In the genomic region with DNA sequence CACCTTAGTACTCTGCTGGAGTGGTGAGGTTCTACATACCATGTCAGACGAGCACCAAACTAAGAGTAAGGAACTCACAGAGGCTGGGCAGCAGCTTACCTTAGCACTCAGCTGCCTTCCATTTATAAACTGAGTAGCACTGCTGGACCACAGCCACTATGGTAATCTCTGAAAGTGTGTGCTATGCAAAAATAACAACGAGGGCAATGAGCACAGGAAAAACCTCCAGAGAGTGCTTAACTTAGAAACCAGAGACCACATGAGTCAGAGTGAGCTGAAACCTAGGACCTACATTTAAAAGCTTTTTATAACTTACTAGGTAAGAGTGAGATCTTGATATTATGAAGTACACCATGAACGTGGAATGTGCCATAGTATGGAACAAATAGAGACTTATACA, we compare ENCODE assay signal across 10 cellular contexts. TPM values are rescaled to one million over a fixed set of nuclear protein-coding genes. Genes with fewer than 3 reads are reported as not detected.
DNase-seq lines count a peak whose midpoint lies in the region; ATAC-seq, FAIRE-seq and TF ChIP-seq lines count a peak whose summit lies in the region.
"Had no signal": no experiment of that assay in that cellular context is flagged by ENCODE, and none has a peak within 500 bp of the region (broad histone marks: within the 10 kb centered on the region; RNA-seq: fewer than 3 reads in every experiment).

No MANE protein-coding gene starts in this region.

- H3K27ac ChIP-seq in gastroesophageal sphincter (peak overlapping the region in 2 of 4 donors; percentile 44 to 54), upper lobe of left lung (no peak overlapping the region)

- DNase-seq in GM12891 (ENCODE audit: insufficient read length, low spot score) (no peak), mesenteric fat pad (ENCODE audit: low spot score) (no peak), midbrain (lab: John Stamatoyannopoulos, UW) (no peak), NCI-H1436 (lab: John Stamatoyannopoulos, UW) (no peak), upper lobe of left lung (no peak)

- ATAC-seq in GM21423 (IDR thresholded peaks at IDR 0.05; ENCODE audit: unreplicated experiment), result peak; percentile 93
- peak; percentile 99 for ATAC-seq in HG03432 (IDR thresholded peaks at IDR 0.05; ENCODE audit: unreplicated experiment)
- ATAC-seq in gastroesophageal sphincter, result peak; percentile 31
- ATAC-seq in upper lobe of left lung (ENCODE audit: low FRiP score in 2 of 2), result no peak

- WGBS in gastroesophageal sphincter (ENCODE audit: low coverage in 1 of 2), 2 donors, result 13 to 82% methylated on average over 1 to 3 of the region's 3 CpGs
- WGBS in upper lobe of left lung, 2 donors, result 55 to 63% methylated on average over 3 of the region's 3 CpGs

- peaks cover 0 to 22% (median 0%) of the 10 kb centered on the region in 3 donors for H3K4me1 ChIP-seq in gastroesophageal sphincter
- H3K4me1 ChIP-seq in upper lobe of left lung, result no peaks in the 10 kb centered on the region

- H3K27me3 ChIP-seq in gastroesophageal sphincter (no peaks in the 10 kb centered on the region), upper lobe of left lung (no peaks in the 10 kb centered on the region)

- H3K9me3 ChIP-seq in gastroesophageal sphincter, result no peaks in the 10 kb centered on the region
- H3K9me3 ChIP-seq in upper lobe of left lung, result no peaks in the 10 kb centered on the region

- TF ChIP-seq EP300 in gastroesophageal sphincter (IDR thresholded peaks at IDR 0.05), result no peak
- no peak for TF ChIP-seq EP300 in upper lobe of left lung (IDR thresholded peaks at IDR 0.05)

- H3K4me3 ChIP-seq in gastroesophageal sphincter (no peak overlapping the region), upper lobe of left lung (no peak overlapping the region)

- TF ChIP-seq CTCF in gastroesophageal sphincter (IDR thresholded peaks at IDR 0.05) (no peak), upper lobe of left lung (IDR thresholded peaks at IDR 0.05) (no peak)

- peaks cover under 1 to 92% of the 10 kb centered on the region in 2 donors for H3K36me3 ChIP-seq in gastroesophageal sphincter
- H3K36me3 ChIP-seq in upper lobe of left lung, result peaks cover 0 to 90% (median 38%) of the 10 kb centered on the region in 4 donors

- FAIRE-seq in GM12891 (lab: Jason Lieb, UNC), result peak; percentile 86
- FAIRE-seq: keratinocyte had no signal

- no peak for TF ChIP-seq POLR2A in GM12891 (IDR thresholded peaks at IDR 0.05; ENCODE audit: low read depth, low read length)
- no peak for TF ChIP-seq POLR2A in gastroesophageal sphincter (IDR thresholded peaks at IDR 0.05)
- no peak for TF ChIP-seq POLR2A in upper lobe of left lung (IDR thresholded peaks at IDR 0.05)

TF ChIP-seq in GM12891, 5 proteins besides CTCF, POLR2A, EP300 and RAD21:
- 0 out of 2 replicates have a peak, but pooled peaks have one; percentile 41 for TF ChIP-seq POU2F2 (IDR thresholded peaks at IDR 0.05; ENCODE audit: low read depth, low read length)
- no peak for TF ChIP-seq POLR2AphosphoS5 (IDR thresholded peaks at IDR 0.05; ENCODE audit: low read depth, low read length)

RNA-seq across cellular contexts. Expression of a gene that starts 17.1 kb away (rescaled TPM):
- 126 TPM for polyA plus RNA-seq in GM12891 (2012; ENCODE audit: low read depth, missing spikeins)
- total RNA-seq in gastroesophageal sphincter, result 100 to 1,000 TPM; 252 to 647 (median 432) TPM
- total RNA-seq in mesenteric fat pad, result 659 TPM
- total RNA-seq in upper lobe of left lung, result 100 to 1,000 TPM in 5 of 6 donors, 10 to 100 TPM in 1; 57.6 to 914 (median 315) TPM

RNA-seq across cellular contexts. Expression of a gene that starts 21.0 kb away (rescaled TPM):
- polyA plus RNA-seq in GM12891 (2012; ENCODE audit: low read depth, missing spikeins), result 7.8 TPM
- total RNA-seq in gastroesophageal sphincter, result 10 to 100 TPM; 38.8 to 81.4 (median 55.7) TPM
- total RNA-seq in mesenteric fat pad, result 26.4 TPM
- total RNA-seq in upper lobe of left lung, result 10 to 100 TPM in 5 of 6 donors, 1 to 10 TPM in 1; 9.9 to 50.8 (median 26.9) TPM

RNA-seq across cellular contexts. Expression of a gene that starts 52.7 kb away (rescaled TPM):
- polyA plus RNA-seq in GM12891 (2012; ENCODE audit: low read depth, missing spikeins), result not detected
- total RNA-seq in gastroesophageal sphincter, result not detected
- total RNA-seq in mesenteric fat pad, result 3.4 TPM
- total RNA-seq in upper lobe of left lung, result 1 to 10 TPM in 1 of 6 donors, under 1 TPM in 1, not detected in 4; 0.77 to 1.3 TPM
- total RNA-seq: NCI-H460 had no signal

Comparison
In these comparisons a context has a peak if more than half of its experiments do, and no peak if none do; other contexts are left out.
1. ATAC-seq: peak in GM21423 (single experiment), HG03432 (single experiment) and gastroesophageal sphincter (single experiment); none in upper lobe of left lung (0 of 2).